Comparison of ENCODE assay signal across 11 cellular contexts in the genomic region with DNA sequence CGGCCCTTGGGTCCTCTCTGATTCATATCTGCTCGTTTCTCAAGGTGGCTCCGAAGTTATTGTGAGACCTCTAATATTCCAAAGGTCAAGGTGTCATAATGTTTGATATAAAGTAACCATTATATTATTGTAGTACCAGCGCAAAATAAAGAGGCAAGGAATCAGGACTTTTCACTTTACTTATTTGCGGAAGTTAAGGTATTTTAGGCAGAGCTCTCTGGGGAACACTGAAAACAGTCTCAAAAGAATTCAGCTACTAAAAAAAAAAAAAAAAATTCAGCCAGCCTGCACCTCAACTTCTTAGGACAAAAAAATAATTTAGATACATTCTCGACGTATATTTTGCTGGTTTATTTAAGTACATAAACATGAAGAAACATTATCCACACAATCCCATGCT. TPM values are rescaled to one million over a fixed set of nuclear protein-coding genes. Genes with fewer than 3 reads are reported as not detected.
DNase-seq lines count a peak whose midpoint lies in the region; ATAC-seq, FAIRE-seq and TF ChIP-seq lines count a peak whose summit lies in the region.
"Had no signal": no experiment of that assay in that cellular context is flagged by ENCODE, and none has a peak within 500 bp of the region (broad histone marks: within the 10 kb centered on the region; RNA-seq: fewer than 3 reads in every experiment).

No MANE protein-coding gene starts in this region.

- H3K27ac ChIP-seq in A673 (ENCODE audit: low read depth, low read length, poor library complexity, severe bottlenecking) (no peak overlapping the region), mesodermal cell (ENCODE audit: low read depth, low read length, severe bottlenecking) (no peak overlapping the region), left lung (no peak overlapping the region)

- no peaks in the 10 kb centered on the region for H3K9me3 ChIP-seq in A673 (ENCODE audit: low read depth, low read length, poor library complexity, severe bottlenecking)
- H3K9me3 ChIP-seq in adipocyte (ENCODE audit: control insufficient read depth, low read length): no peaks in the 10 kb centered on the region
- H3K9me3 ChIP-seq in mesodermal cell (ENCODE audit: control insufficient read depth, low read length): no peaks in the 10 kb centered on the region
- H3K9me3 ChIP-seq in left lung: no peaks in the 10 kb centered on the region

- intact Hi-C loops in A673 (cut with micrococcal nuclease; ENCODE audit: unreplicated experiment) (no loop called here), left lung (cut with DNase I) (no loop called here)

- POLR2A ChIA-PET in A673 (lab: Charles Lee; ENCODE audit: low non-redundant PET): no interaction called here

- no peak for ATAC-seq in left lung

- TF ChIP-seq CTCF in A673 (conservative IDR thresholded peaks at IDR 0.05; ENCODE audit: low read depth, low read length) (no peak), GM12865 (IDR thresholded peaks at IDR 0.05; ENCODE audit: insufficient read depth, low read depth, low read length, missing control alignments) (no peak), D721Med (IDR thresholded peaks at IDR 0.05; ENCODE audit: insufficient read depth, missing control alignments) (no peak), left lung (IDR thresholded peaks at IDR 0.05) (no peak), GM13977 (IDR thresholded peaks at IDR 0.05; ENCODE audit: extremely low read depth, insufficient read depth, missing control alignments) (no peak)

- DNase-seq in A673 (ENCODE audit: low spot score) (no peak), GM12865 (ENCODE audit: low read depth) (no peak), adipocyte (ENCODE audit: low read depth) (no peak), NCI-H1930 (lab: John Stamatoyannopoulos, UW) (no peak), D721Med (ENCODE audit: insufficient read length, low spot score) (no peak), left lung (no peak), GM13977 (ENCODE audit: low spot score) (no peak)
- DNase-seq: activated CD4-positive, alpha-beta T cell treated with anti-CD3 and anti-CD28 coated beads, Interleukin-2, amount 10 ng/mL, durations not matched to agents 24 days and 14 days; NCI-H226 had no signal

- WGBS in mesodermal cell (ENCODE audit: insufficient coverage in 2 of 2), 2 experiments: no CpG with 5 or more reads among the region's 7 CpGs

- H3K27me3 ChIP-seq in A673 (replicated peaks; ENCODE audit: insufficient read depth, low read depth, low read length, poor library complexity): no peaks in the 10 kb centered on the region
- no peaks in the 10 kb centered on the region for H3K27me3 ChIP-seq in adipocyte (replicated peaks; ENCODE audit: control insufficient read depth, insufficient read depth, low read length)
- H3K27me3 ChIP-seq in left lung: no peaks in the 10 kb centered on the region

- H3K4me1 ChIP-seq in A673 (ENCODE audit: insufficient read depth, low read length, poor library complexity, severe bottlenecking) (peaks cover 29% of the 10 kb centered on the region), adipocyte (ENCODE audit: control insufficient read depth, insufficient read depth, low read length) (peaks cover 63% of the 10 kb centered on the region), mesodermal cell (ENCODE audit: control insufficient read depth, insufficient read depth, low read length, poor library complexity, severe bottlenecking) (peaks cover 25% of the 10 kb centered on the region), left lung (peaks cover 36 to 77% of the 10 kb centered on the region in 2 donors)

- peak overlapping the region; percentile 99 for H3K9ac ChIP-seq in adipocyte (ENCODE audit: low read length)

- CTCF ChIA-PET in A673 (lab: Charles Lee): no interaction called here

- peak overlapping the region; percentile 95 for H3K4me3 ChIP-seq in A673 (ENCODE audit: low read depth, low read length, poor library complexity, severe bottlenecking)
- peak overlapping the region; percentile 73 for H3K4me3 ChIP-seq in GM12865 (ENCODE audit: low read depth, low read length)
- peak overlapping the region; percentile 92 for H3K4me3 ChIP-seq in adipocyte (ENCODE audit: low read length)
- peak overlapping the region; percentile 80 for H3K4me3 ChIP-seq in mesodermal cell (ENCODE audit: extremely low read depth, insufficient read depth, low read length, poor library complexity, severe bottlenecking)
- H3K4me3 ChIP-seq in left lung: peak overlapping the region in 1 of 2 donors; percentile 98

- BruUV-seq in A673 (replicated peaks; lab: Mats Ljungman, UMichigan): no TSS peak

- in situ Hi-C loops in GM13977 (cut with MboI; ENCODE audit: low pct_unique_long_range_greater_than_20kb, low sequenced_read_pairs, unreplicated experiment): no loop called here

- no peak for FAIRE-seq in D721Med (lab: Jason Lieb, UNC)

- H3K36me3 ChIP-seq in A673 (ENCODE audit: insufficient read depth, low read length, poor library complexity, severe bottlenecking): peaks cover 21% of the 10 kb centered on the region
- peaks cover 20% of the 10 kb centered on the region for H3K36me3 ChIP-seq in adipocyte (ENCODE audit: control insufficient read depth, insufficient read depth, low read length, severe bottlenecking)
- peaks cover 17% of the 10 kb centered on the region for H3K36me3 ChIP-seq in mesodermal cell (ENCODE audit: control insufficient read depth, insufficient read depth, low read length)
- H3K36me3 ChIP-seq in left lung: peaks cover 0 to 25% of the 10 kb centered on the region in 2 donors

RNA-seq across cellular contexts. Expression of gene OSER1, which starts 2.4 kb away (rescaled TPM):
- total RNA-seq in A673 (2021) (40.7 and 50.5 TPM in 2 replicates), left lung (10 to 100 TPM; 22.3 to 30.0 TPM)
- polyA plus RNA-seq in mesodermal cell (2013, experiment 1 of 2): 40.1 TPM
- polyA plus RNA-seq in mesodermal cell (2013, experiment 2 of 2): 38.7 TPM

RNA-seq across cellular contexts. Expression of gene JPH2, which starts 21.2 kb away (rescaled TPM):
- total RNA-seq in A673 (2021) (1.0 and 1.1 TPM in 2 replicates), left lung (1 to 10 TPM; 3.4 to 7.4 TPM)
- 5.5 TPM for polyA plus RNA-seq in mesodermal cell (2013, experiment 1 of 2)
- 5.6 TPM for polyA plus RNA-seq in mesodermal cell (2013, experiment 2 of 2)

RNA-seq across cellular contexts. Expression of gene GDAP1L1, which starts 38.9 kb away (rescaled TPM):
- total RNA-seq in A673 (2021): 0.54 and 0.68 TPM in 2 replicates
- 5.6 TPM for polyA plus RNA-seq in mesodermal cell (2013, experiment 1 of 2)
- polyA plus RNA-seq in mesodermal cell (2013, experiment 2 of 2): 3.5 TPM
- not detected for total RNA-seq in left lung
- total RNA-seq: activated CD4-positive, alpha-beta T cell treated with anti-CD3 and anti-CD28 coated beads, Interleukin-2, amount 10 ng/mL, durations not matched to agents 24 days and 14 days; dermis microvascular lymphatic vessel endothelial cell had no signal
